ENCODE assay signal across 1 cellular context in the genomic region with DNA sequence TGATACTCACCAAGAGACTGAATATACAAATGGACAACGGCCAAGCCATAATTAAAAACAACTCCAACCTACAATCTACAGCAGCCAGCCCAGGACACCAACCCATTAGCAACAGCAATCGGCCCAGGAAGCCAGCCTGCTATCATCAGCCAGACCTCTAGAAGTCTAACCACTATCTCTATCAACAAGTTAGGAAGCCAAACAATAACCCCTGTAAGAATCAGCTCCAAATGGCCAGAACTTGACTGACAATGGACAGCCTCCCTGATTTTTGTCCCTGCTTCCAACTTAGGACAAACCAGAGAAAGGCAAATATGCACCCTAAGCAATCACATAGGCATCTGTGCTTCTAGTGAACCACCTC.
TF ChIP-seq lines count a peak whose summit lies in the region.

No MANE protein-coding gene starts in this region.

TF ChIP-seq in K562, 482 proteins besides CTCF, POLR2A, EP300 and RAD21 (continued from another document):
- TF ChIP-seq SREBF1 (IDR thresholded peaks at IDR 0.05; ENCODE audit: borderline replicate concordance, low read depth, low read length) = no peak
- TF ChIP-seq SMARCA5 (IDR thresholded peaks at IDR 0.05) = peak; percentile 75; the same call in 1 of the 2 replicates
- TF ChIP-seq CBX1 (IDR thresholded peaks at IDR 0.05; ENCODE audit: low read depth) = peak; percentile 76; the same call in 1 of the 2 replicates
- peak; percentile 78; the same call in 1 of the 2 replicates for TF ChIP-seq STAT5A (IDR thresholded peaks at IDR 0.05; ENCODE audit: borderline replicate concordance, low read length)
- no peak for TF ChIP-seq TAF7 (tag; IDR thresholded peaks at IDR 0.05)
- TF ChIP-seq NR2C1 (IDR thresholded peaks at IDR 0.05) = no peak
- peak; percentile 33; the same call in 1 of the 2 replicates for TF ChIP-seq NR2C1 (tag; IDR thresholded peaks at IDR 0.05)
- TF ChIP-seq BRD4 (IDR thresholded peaks at IDR 0.05) = peak; percentile 90
- TF ChIP-seq BRCA1 (IDR thresholded peaks at IDR 0.05) = no peak
- TF ChIP-seq BRCA1 (CRISPR knock-in tag; IDR thresholded peaks at IDR 0.05) = no peak
- TF ChIP-seq, protein P1, sequence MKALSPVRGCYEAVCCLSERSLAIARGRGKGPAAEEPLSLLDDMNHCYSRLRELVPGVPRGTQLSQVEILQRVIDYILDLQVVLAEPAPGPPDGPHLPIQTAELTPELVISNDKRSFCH (CRISPR knock-in tag; IDR thresholded peaks at IDR 0.05) = no peak
- TF ChIP-seq, protein P1 (tag; IDR thresholded peaks at IDR 0.05) = 0 out of 2 replicates have a peak, but pooled peaks have one; percentile 39
- peak; percentile 96 for TF ChIP-seq CBFA2T3 (IDR thresholded peaks at IDR 0.05)
- peak; percentile 69; the same call in 1 of the 2 replicates for TF ChIP-seq MIER1 (IDR thresholded peaks at IDR 0.05; ENCODE audit: low read depth)
- TF ChIP-seq CHD4 (IDR thresholded peaks at IDR 0.05; ENCODE audit: insufficient read depth, insufficient replicate concordance, low read depth, low read length, poor library complexity, severe bottlenecking) = peak; percentile 26
- TF ChIP-seq ZNF830 (CRISPR knock-in tag; IDR thresholded peaks at IDR 0.05) = 0 out of 2 replicates have a peak, but pooled peaks have one; percentile 41
- TF ChIP-seq, protein P2, sequence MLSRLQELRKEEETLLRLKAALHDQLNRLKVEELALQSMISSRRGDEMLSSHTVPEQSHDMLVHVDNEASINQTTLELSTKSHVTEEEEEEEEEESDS (CRISPR knock-in tag; IDR thresholded peaks at IDR 0.05) = no peak
- 0 out of 2 replicates have a peak, but pooled peaks have one; percentile 3 for TF ChIP-seq JUND (IDR thresholded peaks at IDR 0.05; ENCODE audit: borderline replicate concordance, low read depth, low read length)
- TF ChIP-seq JUND (tag; IDR thresholded peaks at IDR 0.05; ENCODE audit: borderline replicate concordance, low read depth, low read length) = no peak
- 0 out of 2 replicates have a peak, but pooled peaks have one; percentile 44 for TF ChIP-seq ZNF134 (CRISPR knock-in tag; conservative IDR thresholded peaks at IDR 0.05)
- peak; percentile 9; the same call in 1 of the 2 replicates for TF ChIP-seq SOX6 (IDR thresholded peaks at IDR 0.05)
- TF ChIP-seq PML (IDR thresholded peaks at IDR 0.05; ENCODE audit: low read length) = no peak; the same call in 1 of the 2 replicates
- peak; percentile 84; the same call in 1 of the 2 replicates for TF ChIP-seq CC2D1A (IDR thresholded peaks at IDR 0.05)
- peak in 1 of 2 experiments; percentile 43; a peak in 1 of 4 replicates for TF ChIP-seq ARNT (IDR thresholded peaks at IDR 0.05)
- no peak for TF ChIP-seq ZNF707 (CRISPR knock-in tag; conservative IDR thresholded peaks at IDR 0.05)
- TF ChIP-seq TRIM24 (IDR thresholded peaks at IDR 0.05) = peak; percentile 96 to 97
- 0 out of 2 replicates have a peak, but pooled peaks have one; percentile 27 for TF ChIP-seq ZNF79 (CRISPR knock-in tag; IDR thresholded peaks at IDR 0.05; ENCODE audit: low read depth)
- TF ChIP-seq ELF4 (CRISPR knock-in tag; IDR thresholded peaks at IDR 0.05) = peak; percentile 82; the same call in 1 of the 2 replicates
- TF ChIP-seq ZC3H11A (IDR thresholded peaks at IDR 0.05; ENCODE audit: low read depth, low read length) = 0 out of 2 replicates have a peak, but pooled peaks have one; percentile 11
- no peak for TF ChIP-seq KDM4B (IDR thresholded peaks at IDR 0.05; ENCODE audit: borderline replicate concordance in 2 of 2, low read depth in 1 of 2)
- 0 out of 2 replicates have a peak, but pooled peaks have one; percentile 5 for TF ChIP-seq FOXP1 (CRISPR knock-in tag; IDR thresholded peaks at IDR 0.05)
- 0 out of 2 replicates have a peak, but pooled peaks have one; percentile 10 for TF ChIP-seq OTX1 (CRISPR knock-in tag; IDR thresholded peaks at IDR 0.05)
- peak; percentile 81 for TF ChIP-seq EHMT2 (IDR thresholded peaks at IDR 0.05)
- no peak for TF ChIP-seq HMGXB4 (CRISPR knock-in tag; IDR thresholded peaks at IDR 0.05)
- no peak for TF ChIP-seq EGR1 (conservative IDR thresholded peaks at IDR 0.05)
- peak; percentile 6 for TF ChIP-seq DACH1 (IDR thresholded peaks at IDR 0.05; ENCODE audit: partially characterized antibody)
- no peak for TF ChIP-seq CHD2 (IDR thresholded peaks at IDR 0.05; ENCODE audit: low read depth, low read length)
- 0 out of 2 replicates have a peak, but pooled peaks have one; percentile 28 for TF ChIP-seq MEF2D (tag; conservative IDR thresholded peaks at IDR 0.05; ENCODE audit: low read depth)
- TF ChIP-seq TEAD4 (IDR thresholded peaks at IDR 0.05; ENCODE audit: low read length) = peak; percentile 86
- no peak for TF ChIP-seq TEAD4 (CRISPR knock-in tag; IDR thresholded peaks at IDR 0.05; ENCODE audit: borderline replicate concordance)
- no peak for TF ChIP-seq U2AF2 (optimal IDR thresholded peaks at IDR 0.05; ENCODE audit: low read depth, low read length)
